Comparison of ENCODE assay signal across 1 cellular context in genomic region chr1:21575351-21575942, GRCh38.
TF ChIP-seq lines count a peak whose summit lies in the region.

No MANE protein-coding gene starts in this region.

TF ChIP-seq in H1, 55 proteins besides CTCF, POLR2A, EP300 and RAD21:
- TF ChIP-seq TEAD4 (IDR thresholded peaks at IDR 0.05; ENCODE audit: low read depth, low read length) (no peak), TBP (IDR thresholded peaks at IDR 0.05; ENCODE audit: low read depth, low read length) (no peak), MAFK (IDR thresholded peaks at IDR 0.05; ENCODE audit: low read depth, low read length) (no peak), RNF2 (IDR thresholded peaks at IDR 0.05; ENCODE audit: borderline replicate concordance, low read depth, low read length, missing control alignments, poor library complexity, severe bottlenecking) (no peak), EGR1 (IDR thresholded peaks at IDR 0.05; ENCODE audit: borderline replicate concordance, low read depth, low read length) (no peak), BCL11A (IDR thresholded peaks at IDR 0.05; ENCODE audit: low read depth in 2 of 2, low read length in 2 of 2) (no peak), E2F6 (IDR thresholded peaks at IDR 0.05) (no peak)
